8 cellular contexts compared by ENCODE assay signal in the genomic region with DNA sequence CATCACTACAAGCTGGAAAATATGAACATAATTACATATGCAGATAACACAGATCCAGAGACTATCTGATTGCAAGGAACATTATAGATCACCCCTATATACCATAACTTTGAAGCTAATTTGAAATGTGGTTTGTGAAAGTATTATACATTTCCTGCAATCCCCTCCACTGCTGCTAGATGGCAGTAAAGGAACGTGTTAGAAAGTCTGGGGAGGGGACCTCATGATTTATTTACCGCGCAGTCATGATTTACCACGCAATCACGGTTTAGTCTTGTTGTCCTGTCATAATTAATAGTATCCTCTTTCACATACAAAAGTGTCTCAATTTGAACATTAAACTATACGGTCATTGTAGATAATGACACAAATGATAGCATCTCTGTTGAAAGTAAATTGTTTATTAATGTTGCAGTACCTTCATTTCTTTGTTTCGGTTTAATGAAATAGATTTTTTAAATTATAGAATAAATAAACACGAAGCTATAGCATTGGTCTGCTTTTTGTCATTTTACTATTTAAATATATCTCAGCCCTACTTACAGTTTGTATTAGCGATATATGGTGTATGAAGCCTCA.
A peak's percentile ranks its signal among the peaks of the same experiment; 100 is the strongest.
DNase-seq lines count a peak whose midpoint lies in the region; ATAC-seq and TF ChIP-seq lines count a peak whose summit lies in the region.

No MANE protein-coding gene starts in this region.

- TF ChIP-seq POLR2A in gastrocnemius medialis (IDR thresholded peaks at IDR 0.05): no peak

- H3F3A ChIP-seq in OCI-LY1 (ENCODE audit: insufficient read depth, low read length): no peaks in the 10 kb centered on the region

- H3K9me3 ChIP-seq in heart right ventricle: no peaks in the 10 kb centered on the region
- no peaks in the 10 kb centered on the region for H3K9me3 ChIP-seq in OCI-LY1 (ENCODE audit: low read length)
- H3K9me3 ChIP-seq in gastrocnemius medialis: no peaks in the 10 kb centered on the region

- H3K4me2 ChIP-seq in OCI-LY1 (ENCODE audit: low read length): no peak overlapping the region

- peak in 1 of 2 donors; percentile 14 for DNase-seq in heart right ventricle
- no peak for DNase-seq in cardiac septum (ENCODE audit: low spot score)
- DNase-seq in activated gamma-delta T cell treated with anti-CD3 and anti-CD28 coated beads, Interleukin-2, amount 50 U/mL, for 16 hours (ENCODE audit: low read depth): peak; percentile 39
- DNase-seq in germinal center (ENCODE audit: low spot score): peak; percentile 60
- peak; percentile 32 to 38 for DNase-seq in gastrocnemius medialis
- DNase-seq in sciatic nerve (ENCODE audit: low spot score): no peak

- no peaks in the 10 kb centered on the region for H3K36me3 ChIP-seq in heart right ventricle
- H3K36me3 ChIP-seq in OCI-LY1 (ENCODE audit: insufficient read depth, low read length): no peaks in the 10 kb centered on the region
- no peaks in the 10 kb centered on the region for H3K36me3 ChIP-seq in gastrocnemius medialis

- H3K4me3 ChIP-seq in heart right ventricle (no peak overlapping the region), OCI-LY1 (ENCODE audit: low read depth, low read length, poor library complexity, severe bottlenecking) (no peak overlapping the region), gastrocnemius medialis (peak overlapping the region in 3 of 4 donors; percentile 12 to 36 (median 14))

- in situ Hi-C loops in gastrocnemius medialis (cut with MboI; ENCODE audit: low sequenced_read_pairs in 4 of 4): loop anchor here in 1 of 4 donors (10.0 kb wide), 1 partner anchor 181 kb away; no protein-coding TSS in a partner anchor

- H3K9ac ChIP-seq in OCI-LY1 (ENCODE audit: low read length): no peak overlapping the region

- WGBS in heart right ventricle, 2 donors: 20% methylated on average over 9 of the region's 9 CpGs

- no peaks in the 10 kb centered on the region for H3K9me2 ChIP-seq in OCI-LY1 (ENCODE audit: low read depth, low read length)

- no peak overlapping the region for H3K27ac ChIP-seq in heart right ventricle
- H3K27ac ChIP-seq in OCI-LY1 (ENCODE audit: low read depth, low read length, poor library complexity, severe bottlenecking): no peak overlapping the region
- H3K27ac ChIP-seq in gastrocnemius medialis: peak overlapping the region in 2 of 4 donors; percentile 2 to 20

- TF ChIP-seq CTCF in heart right ventricle (IDR thresholded peaks at IDR 0.05) (peak; percentile 46 to 86 (median 77)), OCI-LY1 (IDR thresholded peaks at IDR 0.05; ENCODE audit: low read length) (peak; percentile 97), gastrocnemius medialis (IDR thresholded peaks at IDR 0.05 in 4 of 5, conservative IDR thresholded peaks at IDR 0.05 in 1 of 5) (peak; percentile 71 to 89 (median 86))

- H3K27me3 ChIP-seq in heart right ventricle (peaks cover 0 to 45% (median 9%) of the 10 kb centered on the region in 7 donors), OCI-LY1 (ENCODE audit: insufficient read depth, low read length) (no peaks in the 10 kb centered on the region), gastrocnemius medialis (no peaks in the 10 kb centered on the region)

- H3K4me1 ChIP-seq in heart right ventricle (no peaks in the 10 kb centered on the region), OCI-LY1 (ENCODE audit: insufficient read depth, low read length, severe bottlenecking) (no peaks in the 10 kb centered on the region), gastrocnemius medialis (peaks cover 6 to 11% of the 10 kb centered on the region in 2 donors)

- ATAC-seq in heart right ventricle (no peak), HG03571 (IDR thresholded peaks at IDR 0.05; ENCODE audit: unreplicated experiment) (peak; percentile 57), gastrocnemius medialis (peak; percentile 38 to 75), sciatic nerve (no peak)

- intact Hi-C loops in heart right ventricle (cut with DNase I) (loop anchor here in 2 of 10 donors (10.0 kb wide), 1 partner anchor 181 kb away; no protein-coding TSS in a partner anchor), cardiac septum (cut with DNase I) (no loop called here), gastrocnemius medialis (cut with DNase I; ENCODE audit: low total_unique reads) (loop anchor here (1.0 to 10.0 kb wide), 4 partner anchors 27 to 401 kb away; no protein-coding TSS in a partner anchor), sciatic nerve (cut with DNase I) (no loop called here)

- no peaks in the 10 kb centered on the region for H3K79me2 ChIP-seq in OCI-LY1 (ENCODE audit: insufficient read depth, low read length)

- no peaks in the 10 kb centered on the region for H4K20me1 ChIP-seq in OCI-LY1 (ENCODE audit: insufficient read depth, low read length)

- no peak overlapping the region for H2AFZ ChIP-seq in OCI-LY1 (ENCODE audit: low read length)

Comparison
In these comparisons a context has a peak if more than half of its experiments do, and no peak if none do; other contexts are left out.
1. ATAC-seq: peak in HG03571 (single experiment) and gastrocnemius medialis (2 of 2); none in heart right ventricle (0 of 8) and sciatic nerve (single experiment).
2. DNase-seq: peak in activated gamma-delta T cell treated with anti-CD3 and anti-CD28 coated beads, Interleukin-2, amount 50 U/mL, for 16 hours (single experiment), germinal center (single experiment) and gastrocnemius medialis (2 of 2); none in cardiac septum (single experiment) and sciatic nerve (single experiment).
3. H3K4me3 ChIP-seq: peak in gastrocnemius medialis (3 of 4); none in heart right ventricle (0 of 10) and OCI-LY1 (single experiment).
4. Peak in every context shown above with its lines, with median percentiles within 50 percentile points of each other: CTCF ChIP-seq.